Comparison of ENCODE assay signal across 8 cellular contexts in the genomic region with DNA sequence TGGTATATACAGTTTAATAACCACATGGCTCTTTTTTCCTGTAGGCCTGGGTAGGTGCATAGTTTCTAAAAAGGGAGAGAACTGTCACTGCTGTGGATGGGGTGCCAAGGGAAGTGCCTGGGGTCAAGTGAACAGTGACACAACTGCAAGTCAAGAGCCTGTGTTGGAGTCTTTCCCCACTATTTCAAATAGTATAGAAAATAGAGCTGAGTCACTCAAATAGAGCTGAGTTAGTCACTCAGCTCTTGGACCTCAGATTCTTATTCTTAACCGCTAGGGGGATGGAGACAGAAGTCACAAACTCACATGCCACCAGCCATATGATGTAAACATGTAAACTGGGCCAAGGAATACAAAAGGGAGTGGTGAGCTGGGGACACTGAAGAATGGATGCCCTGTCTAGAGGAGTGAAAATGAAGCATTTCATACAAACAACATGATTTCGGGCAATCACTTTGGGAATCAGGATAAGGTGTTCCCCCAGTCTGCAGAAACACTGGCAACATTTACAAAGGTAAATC. TPM values are rescaled to one million over a fixed set of nuclear protein-coding genes. Genes with fewer than 3 reads are reported as not detected.
DNase-seq lines count a peak whose midpoint lies in the region; ATAC-seq and TF ChIP-seq lines count a peak whose summit lies in the region.

No MANE protein-coding gene starts in this region.

- TF ChIP-seq CTCF in tibial nerve (IDR thresholded peaks at IDR 0.05) = peak in 4 of 5 experiments; percentile 37 to 73 (median 59)

- no peak for TF ChIP-seq POLR2A in tibial nerve (IDR thresholded peaks at IDR 0.05)

- H3K4me1 Mint-ChIP-seq in CD4-positive, alpha-beta memory T cell = peaks cover 20 to 40% (median 30%) of the 10 kb centered on the region in 4 donors

- H3K27ac ChIP-seq in CD4-positive, alpha-beta memory T cell (ENCODE audit: low read depth, low read length) = no peak overlapping the region
- H3K27ac ChIP-seq in tibial nerve = peak overlapping the region in 3 of 4 donors; percentile 31 to 94 (median 48)

- DNase-seq in CD4-positive, alpha-beta memory T cell = peak; percentile 49 to 60 (median 50)
- DNase-seq in GM19238 (ENCODE audit: insufficient read length, low spot score) (peak; percentile 52), NCI-H526 (lab: John Stamatoyannopoulos, UW) (peak; percentile 35 to 56), amniotic stem cell (lab: John Stamatoyannopoulos, UW) (peak; percentile 35), iPS-NIHi7 (ENCODE audit: extremely low spot score) (peak; percentile 62), tibial nerve (ENCODE audit: low spot score in 2 of 2) (peak in 1 of 2 donors; percentile 25)

- H3K4me3 ChIP-seq in CD4-positive, alpha-beta memory T cell (ENCODE audit: low read length in 2 of 2) = no peak overlapping the region
- no peak overlapping the region for H3K4me3 ChIP-seq in tibial nerve

- no peaks in the 10 kb centered on the region for H3K27me3 ChIP-seq in CD4-positive, alpha-beta memory T cell (ENCODE audit: insufficient read depth, low read length)
- H3K27me3 ChIP-seq in tibial nerve = no peaks in the 10 kb centered on the region

- peak overlapping the region in 6 of 7 donors; percentile 5 to 90 (median 42) for H3K27ac Mint-ChIP-seq in CD4-positive, alpha-beta memory T cell

- no peaks in the 10 kb centered on the region for H3K27me3 Mint-ChIP-seq in CD4-positive, alpha-beta memory T cell

- H3K36me3 ChIP-seq in CD4-positive, alpha-beta memory T cell (ENCODE audit: insufficient read depth, low read length) = peaks cover 13% of the 10 kb centered on the region
- H3K36me3 ChIP-seq in tibial nerve = peaks cover 0 to 31% (median 0%) of the 10 kb centered on the region in 3 donors

- H3K4me1 ChIP-seq in CD4-positive, alpha-beta memory T cell (ENCODE audit: insufficient read depth, low read length) = peaks cover 23% of the 10 kb centered on the region
- peaks cover 0 to 40% (median 11%) of the 10 kb centered on the region in 4 donors for H3K4me1 ChIP-seq in tibial nerve

- ATAC-seq in HG02623 (IDR thresholded peaks at IDR 0.05; ENCODE audit: unreplicated experiment) (no peak), GM18498 (IDR thresholded peaks at IDR 0.05; ENCODE audit: unreplicated experiment) (no peak)

- intact Hi-C loops in CD4-positive, alpha-beta memory T cell (cut with micrococcal nuclease) = no loop called here

- peak overlapping the region; percentile 15 to 80 (median 58) for H3K4me3 Mint-ChIP-seq in CD4-positive, alpha-beta memory T cell

- peaks cover 0 to 2% (median 0%) of the 10 kb centered on the region in 8 donors for H3K9me3 Mint-ChIP-seq in CD4-positive, alpha-beta memory T cell

- H3K9me3 ChIP-seq in CD4-positive, alpha-beta memory T cell (ENCODE audit: control insufficient read depth in 1 of 2, low read length in 2 of 2) = no peaks in the 10 kb centered on the region
- H3K9me3 ChIP-seq in tibial nerve = no peaks in the 10 kb centered on the region

- TF ChIP-seq EP300 in tibial nerve (IDR thresholded peaks at IDR 0.05) = peak; percentile 17 to 81

- POLR2A ChIA-PET in CD4-positive, alpha-beta memory T cell (lab: Charles Lee; ENCODE audit: partially characterized antibody) = interaction anchor here (0.6 to 6.7 kb wide), 12 partner anchors 9 to 1478 kb away, joined by 3 to 94 read pairs (median 4); a partner anchor contains a TSS

- WGBS in tibial nerve, 2 donors = 28 to 36% methylated on average over 2 of the region's 2 CpGs

- CTCF ChIA-PET in CD4-positive, alpha-beta memory T cell (lab: Charles Lee; ENCODE audit: partially characterized antibody) = interaction anchor here (1.2 to 7.7 kb wide), 16 partner anchors 9 to 157 kb away, joined by 3 to 152 read pairs (median 8); a partner anchor contains a TSS

- H3K36me3 Mint-ChIP-seq in CD4-positive, alpha-beta memory T cell = peaks cover 24 to 33% of the 10 kb centered on the region in 2 donors

RNA-seq across cellular contexts. Expression of a gene that starts 2.1 kb away (rescaled TPM):
- total RNA-seq in CD4-positive, alpha-beta memory T cell = 10 to 100 TPM; 34.2 to 36.6 TPM
- 10 to 100 TPM; 49.1 to 53.1 TPM for polyA plus RNA-seq in CD4-positive, alpha-beta memory T cell
- 10 to 100 TPM; 18.8 to 33.6 (median 25.8) TPM for total RNA-seq in tibial nerve

RNA-seq across cellular contexts. Expression of a gene that starts 30.5 kb away (rescaled TPM):
- total RNA-seq in CD4-positive, alpha-beta memory T cell = 10 to 100 TPM; 41.2 to 41.9 TPM
- 10 to 100 TPM; 47.1 to 58.0 TPM for polyA plus RNA-seq in CD4-positive, alpha-beta memory T cell
- 100 to 1,000 TPM; 130 to 185 (median 155) TPM for total RNA-seq in tibial nerve
